8 cellular contexts compared by ENCODE assay signal in genomic region chr3:113838631-113839209, GRCh38. TPM values are rescaled to one million over a fixed set of nuclear protein-coding genes. Genes with fewer than 3 reads are reported as not detected.
DNase-seq lines count a peak whose midpoint lies in the region; ATAC-seq and TF ChIP-seq lines count a peak whose summit lies in the region.

Gene GRAMD1C (plus strand): TSS chr3:113838788. CDS start chr3:113838910, 122 bp downstream.

- peak within 1 kb of the TSS; percentile 74 for H3K9ac ChIP-seq in SK-N-SH

- TF ChIP-seq POLR2A in ovary (IDR thresholded peaks at IDR 0.05) = no peak
- peak in 1 of 2 donors; percentile 27 for TF ChIP-seq POLR2A in thyroid gland (IDR thresholded peaks at IDR 0.05)

- H3K36me3 Mint-ChIP-seq in activated naive CD4-positive, alpha-beta T cell treated with anti-CD3 and anti-CD28 coated beads, Interleukin-2, amount 50 U/mL, for 72 hours = no peaks in the 10 kb centered on the region

- TF ChIP-seq CTCF in GM12864 (IDR thresholded peaks at IDR 0.05; ENCODE audit: low read depth, low read length, missing control alignments) = peak; percentile 86
- TF ChIP-seq CTCF in SK-N-SH (IDR thresholded peaks at IDR 0.05) = peak; percentile 94
- peak; percentile 71 to 77 (median 75) for TF ChIP-seq CTCF in ovary (IDR thresholded peaks at IDR 0.05)
- peak; percentile 55 to 91 (median 88) for TF ChIP-seq CTCF in thyroid gland (IDR thresholded peaks at IDR 0.05)

- peak within 1 kb of the TSS; percentile 98 for H2AFZ ChIP-seq in SK-N-SH (ENCODE audit: low read depth)

- H3K4me3 ChIP-seq in GM12864 (ENCODE audit: low read depth, low read length) = peak within 1 kb of the TSS; percentile 58
- peak within 1 kb of the TSS; percentile 57 to 81 for H3K4me3 ChIP-seq in SK-N-SH (ENCODE audit: low read depth in 2 of 2, low read length in 1 of 2)
- peak within 1 kb of the TSS; percentile 48 for H3K4me3 ChIP-seq in ovary
- peak within 1 kb of the TSS in 2 of 3 donors; percentile 26 to 36 for H3K4me3 ChIP-seq in thyroid gland (replicated peaks in 1 of 3)

- no peaks in the 10 kb centered on the region for H3K36me3 ChIP-seq in SK-N-SH (replicated peaks in 1 of 2; ENCODE audit: control insufficient read depth in 1 of 2, insufficient read depth in 2 of 2, low read length in 1 of 2)
- H3K36me3 ChIP-seq in ovary = no peaks in the 10 kb centered on the region
- H3K36me3 ChIP-seq in thyroid gland = no peaks in the 10 kb centered on the region

- H3K4me1 ChIP-seq in SK-N-SH (ENCODE audit: control insufficient read depth in 1 of 2, insufficient read depth in 2 of 2, low read depth in 1 of 2, low read length in 1 of 2) (no peaks in the 10 kb centered on the region; a peak in 1 of 4 replicates), ovary (ENCODE audit: insufficient read depth) (no peaks in the 10 kb centered on the region), thyroid gland (no peaks in the 10 kb centered on the region)

- H3K4me2 ChIP-seq in SK-N-SH = peak within 1 kb of the TSS; percentile 82

- POLR2A ChIA-PET in SK-N-SH (lab: Yijun Ruan, JAX) = no interaction called here

- WGBS in SK-N-SH (ENCODE audit: low lambda C conversion rate) = 7% methylated on average over 15 of the region's 48 CpGs
- WGBS in ovary, 3 donors = 0 to 1% (median 0%) methylated on average over 47 to 48 of the region's 48 CpGs
- 1% methylated on average over 32 to 37 of the region's 48 CpGs for WGBS in thyroid gland, 2 donors

- H4K20me1 ChIP-seq in SK-N-SH (ENCODE audit: insufficient read depth) = no peaks in the 10 kb centered on the region

- H3K27ac ChIP-seq in SK-N-SH (ENCODE audit: low read depth in 2 of 2, low read length in 1 of 2) (peak within 1 kb of the TSS in 1 of 2 experiments; percentile 43; a peak in 2 of 4 replicates), ovary (no peak within 1 kb of the TSS), thyroid gland (peak within 1 kb of the TSS in 2 of 3 donors; percentile 13 to 48)

- H3K27ac Mint-ChIP-seq in activated naive CD4-positive, alpha-beta T cell treated with anti-CD3 and anti-CD28 coated beads, Interleukin-2, amount 50 U/mL, for 72 hours = no peak within 1 kb of the TSS

- no peaks in the 10 kb centered on the region for H3K9me2 ChIP-seq in SK-N-SH

- TF ChIP-seq EP300 in SK-N-SH (IDR thresholded peaks at IDR 0.05; ENCODE audit: borderline replicate concordance in 1 of 2, low read depth in 1 of 2, low read length in 1 of 2) = no peak
- no peak for TF ChIP-seq EP300 in ovary (IDR thresholded peaks at IDR 0.05)

- TF ChIP-seq RAD21 in SK-N-SH (IDR thresholded peaks at IDR 0.05; ENCODE audit: low read length) = peak; percentile 70

- ATAC-seq in HG02642 (IDR thresholded peaks at IDR 0.05; ENCODE audit: poor library complexity, unreplicated experiment) = peak; percentile 96
- peak; percentile 99 for ATAC-seq in activated naive CD4-positive, alpha-beta T cell treated with anti-CD3 and anti-CD28 coated beads, Interleukin-2, amount 50 U/mL, for 72 hours
- peak; percentile 96 for ATAC-seq in Right ventricle myocardium inferior

- intact Hi-C loops in Right ventricle myocardium inferior (cut with DNase I) = loop anchor here (2.0 to 5.0 kb wide), 2 partner anchors 74 to 102 kb away; no protein-coding TSS in a partner anchor
- intact Hi-C loops in ovary (cut with DNase I) = loop anchor here in 1 of 4 donors (10.0 kb wide), 1 partner anchor 76 kb away; no protein-coding TSS in a partner anchor
- intact Hi-C loops in thyroid gland (cut with DNase I) = loop anchor here (5.0 to 10.0 kb wide), 2 partner anchors 74 to 104 kb away; no protein-coding TSS in a partner anchor

- no peaks in the 10 kb centered on the region for H3K27me3 ChIP-seq in SK-N-SH (ENCODE audit: insufficient read depth)
- H3K27me3 ChIP-seq in ovary = no peaks in the 10 kb centered on the region
- no peaks in the 10 kb centered on the region for H3K27me3 ChIP-seq in thyroid gland

- no peaks in the 10 kb centered on the region for H3F3A ChIP-seq in SK-N-SH (replicated peaks; ENCODE audit: insufficient read depth)

- H3K9me3 Mint-ChIP-seq in activated naive CD4-positive, alpha-beta T cell treated with anti-CD3 and anti-CD28 coated beads, Interleukin-2, amount 50 U/mL, for 72 hours = no peaks in the 10 kb centered on the region

- H3K9me3 ChIP-seq in SK-N-SH (no peaks in the 10 kb centered on the region), ovary (no peaks in the 10 kb centered on the region), thyroid gland (no peaks in the 10 kb centered on the region)

- CTCF ChIA-PET in SK-N-SH (lab: Yijun Ruan, JAX) = interaction anchor here (0.6 to 2.5 kb wide), 10 partner anchors 9 to 102 kb away, joined by 3 to 10 read pairs (median 4); no protein-coding TSS in a partner anchor

- H3K79me2 ChIP-seq in SK-N-SH (ENCODE audit: insufficient read depth) = no peaks in the 10 kb centered on the region

- DNase-seq in GM12864 (ENCODE audit: low read depth) (peak; percentile 66), NCI-H1092 (lab: John Stamatoyannopoulos, UW) (peak; percentile 80), SK-N-SH (peak; percentile 91), Right ventricle myocardium inferior (ENCODE audit: missing footprints) (peak; percentile 94), ovary (peak; percentile 78 to 88 (median 82)), thyroid gland (peak; percentile 83 to 87)
- DNase-seq in activated naive CD4-positive, alpha-beta T cell treated with anti-CD3 and anti-CD28 coated beads, Interleukin-2, amount 50 U/mL, for 72 hours (ENCODE audit: low spot score in 2 of 2) = peak; percentile 79 to 84

TF ChIP-seq in SK-N-SH, 30 proteins besides CTCF, POLR2A, EP300 and RAD21:
- no peak for TF ChIP-seq FOXM1 (IDR thresholded peaks at IDR 0.05; ENCODE audit: low read depth)
- no peak for TF ChIP-seq RFX5 (IDR thresholded peaks at IDR 0.05; ENCODE audit: low read length)
- peak; percentile 3; the same call in 1 of the 2 replicates for TF ChIP-seq NRF1 (IDR thresholded peaks at IDR 0.05; ENCODE audit: low read depth, low read length)
- TF ChIP-seq TEAD4 (IDR thresholded peaks at IDR 0.05; ENCODE audit: borderline replicate concordance, insufficient read depth) = no peak
- 0 out of 2 replicates have a peak, but pooled peaks have one; percentile 39 for TF ChIP-seq MXI1 (IDR thresholded peaks at IDR 0.05; ENCODE audit: low read depth, low read length)
- TF ChIP-seq YY1 (IDR thresholded peaks at IDR 0.05; ENCODE audit: low read depth) = no peak
- no peak for TF ChIP-seq TCF12 (IDR thresholded peaks at IDR 0.05)
- TF ChIP-seq RCOR1 (IDR thresholded peaks at IDR 0.05; ENCODE audit: low read length) = peak; percentile 46; the same call in 1 of the 2 replicates
- TF ChIP-seq CHD2 (IDR thresholded peaks at IDR 0.05; ENCODE audit: low read length, partially characterized antibody) = no peak
- TF ChIP-seq, protein P1, sequence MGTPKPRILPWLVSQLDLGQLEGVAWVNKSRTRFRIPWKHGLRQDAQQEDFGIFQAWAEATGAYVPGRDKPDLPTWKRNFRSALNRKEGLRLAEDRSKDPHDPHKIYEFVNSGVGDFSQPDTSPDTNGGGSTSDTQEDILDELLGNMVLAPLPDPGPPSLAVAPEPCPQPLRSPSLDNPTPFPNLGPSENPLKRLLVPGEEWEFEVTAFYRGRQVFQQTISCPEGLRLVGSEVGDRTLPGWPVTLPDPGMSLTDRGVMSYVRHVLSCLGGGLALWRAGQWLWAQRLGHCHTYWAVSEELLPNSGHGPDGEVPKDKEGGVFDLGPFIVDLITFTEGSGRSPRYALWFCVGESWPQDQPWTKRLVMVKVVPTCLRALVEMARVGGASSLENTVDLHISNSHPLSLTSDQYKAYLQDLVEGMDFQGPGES (IDR thresholded peaks at IDR 0.05; ENCODE audit: low read depth, low read length) = no peak
- TF ChIP-seq SMC3 (IDR thresholded peaks at IDR 0.05; ENCODE audit: low read depth, low read length) = peak; percentile 83
- 0 out of 2 replicates have a peak, but pooled peaks have one; percentile 19 for TF ChIP-seq SIN3A (IDR thresholded peaks at IDR 0.05; ENCODE audit: borderline replicate concordance, low read depth, low read length)
TF ChIP-seq in SK-N-SH: peak in this region for 5.

RNA-seq across cellular contexts. Expression of gene GRAMD1C, which starts in this region (rescaled TPM):
- polyA plus RNA-seq in SK-N-SH (2012; rRNA removed) (1.2 and 1.3 TPM in 2 replicates), ovary (1 to 10 TPM in 1 of 2 donors, under 1 TPM in 1; 0.75 to 1.9 TPM)
- polyA plus RNA-seq in SK-N-SH (2012; cell fraction: cytosol; rRNA removed) = 1.5 and 2.3 TPM in 2 replicates
- 2.4 and 4.6 TPM in 2 replicates for polyA plus RNA-seq in SK-N-SH (2012; cell fraction: nucleus; rRNA removed)
- 1 to 10 TPM in 1 of 2 donors, under 1 TPM in 1; 0.48 to 2.1 TPM for total RNA-seq in activated naive CD4-positive, alpha-beta T cell treated with anti-CD3 and anti-CD28 coated beads, Interleukin-2, amount 50 U/mL, for 72 hours
- total RNA-seq in Right ventricle myocardium inferior (2.4 TPM), ovary (10 to 100 TPM in 1 of 7 donors, 1 to 10 TPM in 5, under 1 TPM in 1; 0.35 to 10.7 (median 1.8) TPM), thyroid gland (10 to 100 TPM in 2 of 4 donors, 1 to 10 TPM in 2; 5.8 to 20.2 (median 9.1) TPM)

Comparison
In these comparisons a context has a peak if more than half of its experiments do, and no peak if none do; other contexts are left out.
1. H3K27ac ChIP-seq: peak in thyroid gland (2 of 3); none in ovary (0 of 2).
2. Peak in every context shown above with its lines, with median percentiles within 50 percentile points of each other: DNase-seq, H3K4me3 ChIP-seq, CTCF ChIP-seq and ATAC-seq.